In genomic region chr18:3044931-3045698, GRCh38 we compare ENCODE assay signal across 10 cellular contexts. TPM values are rescaled to one million over a fixed set of nuclear protein-coding genes. Genes with fewer than 3 reads are reported as not detected.
DNase-seq lines count a peak whose midpoint lies in the region; ATAC-seq and TF ChIP-seq lines count a peak whose summit lies in the region.
"Had no signal": no experiment of that assay in that cellular context is flagged by ENCODE, and none has a peak within 500 bp of the region (broad histone marks: within the 10 kb centered on the region; RNA-seq: fewer than 3 reads in every experiment).

No MANE protein-coding gene starts in this region.

- H3K27me3 Mint-ChIP-seq in neural crest cell (ENCODE audit: low read depth): no peaks in the 10 kb centered on the region

- H3K36me3 Mint-ChIP-seq in neural crest cell (ENCODE audit: low read depth): no peaks in the 10 kb centered on the region

- TF ChIP-seq CTCF in choroid plexus epithelial cell (conservative IDR thresholded peaks at IDR 0.05; ENCODE audit: low read depth, low read length): no peak
- TF ChIP-seq CTCF in neural crest cell (conservative IDR thresholded peaks at IDR 0.05): no peak

- H3K9me3 Mint-ChIP-seq in neural crest cell: no peaks in the 10 kb centered on the region

- H3K4me1 Mint-ChIP-seq in neural crest cell: peaks cover 27% of the 10 kb centered on the region

- H3K4me3 ChIP-seq in choroid plexus epithelial cell (ENCODE audit: low read depth, low read length): no peak overlapping the region

- DNase-seq in DMS153 treated with DMSO at 0.1 percent for 48 hours (lab: John Stamatoyannopoulos, UW; ENCODE audit: unreplicated experiment) (peak; percentile 52), NCI-H2029 treated with DMSO at 0.1 percent for 48 hours (lab: John Stamatoyannopoulos, UW) (peak; percentile 77), choroid plexus epithelial cell (ENCODE audit: low read depth) (peak; percentile 30), neural crest cell (ENCODE audit: low read depth, low spot score) (no peak), SK-N-DZ (ENCODE audit: low spot score) (no peak), NCI-H2227 treated with DMSO at 0.1 percent for 48 hours (lab: John Stamatoyannopoulos, UW) (no peak), retina (no peak)
- DNase-seq: brain microvascular endothelial cell, GDM1 had no signal

- no peak for ATAC-seq in HG03045 (IDR thresholded peaks at IDR 0.05; ENCODE audit: unreplicated experiment)

- H3K27ac Mint-ChIP-seq in neural crest cell (ENCODE audit: unreplicated experiment): peak overlapping the region; percentile 93

- H3K4me3 Mint-ChIP-seq in neural crest cell: no peak overlapping the region

RNA-seq across cellular contexts. Expression of gene LPIN2, which starts 32.2 kb away (rescaled TPM):
- total RNA-seq in neural crest cell: 22.5 and 22.6 TPM in 2 replicates
- 12.1 and 16.6 TPM in 2 replicates for polyA plus RNA-seq in SK-N-DZ (2014; cell fraction: cytosol; rRNA removed)
- polyA plus RNA-seq in SK-N-DZ (2014; cell fraction: nucleus; rRNA removed): 15.4 and 16.2 TPM in 2 replicates

Comparison
In these comparisons a context has a peak if more than half of its experiments do, and no peak if none do; other contexts are left out.
1. DNase-seq: peak in DMS153 treated with DMSO at 0.1 percent for 48 hours (single experiment), NCI-H2029 treated with DMSO at 0.1 percent for 48 hours (single experiment) and choroid plexus epithelial cell (single experiment); none in neural crest cell (single experiment), SK-N-DZ (single experiment), NCI-H2227 treated with DMSO at 0.1 percent for 48 hours (single experiment) and retina (single experiment).